In the genomic region with DNA sequence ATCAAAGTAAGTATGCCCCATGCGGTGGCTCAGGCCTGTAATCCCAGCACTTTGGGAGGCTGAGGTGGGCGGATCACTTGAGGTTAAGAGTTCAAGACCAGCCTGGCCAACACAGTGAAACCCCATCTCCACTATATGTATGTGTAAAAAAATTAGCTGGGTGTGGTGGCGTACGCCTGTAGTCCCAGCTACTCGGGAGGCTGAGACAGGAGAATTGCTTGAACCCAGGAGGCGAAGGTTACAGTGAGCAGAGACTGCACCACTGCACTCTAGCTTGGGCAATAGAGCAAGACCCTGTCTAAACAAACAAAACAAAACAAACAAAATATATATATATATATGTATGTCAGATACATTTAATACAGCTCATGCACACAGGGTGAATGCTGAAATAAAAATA, we compare ENCODE assay signal across 4 cellular contexts. TPM values are rescaled to one million over a fixed set of nuclear protein-coding genes. Genes with fewer than 3 reads are reported as not detected.
"Had no signal": no experiment of that assay in that cellular context is flagged by ENCODE, and none has a peak within 500 bp of the region (broad histone marks: within the 10 kb centered on the region; RNA-seq: fewer than 3 reads in every experiment).

No MANE protein-coding gene starts in this region.

RNA-seq across cellular contexts. Expression of a gene that starts 43.4 kb away (rescaled TPM):
- total RNA-seq: activated B cell treated with CpG ODN at 0.5 μM for 24 hours; activated CD8-positive, alpha-beta T cell treated with anti-CD3 and anti-CD28 coated beads, Interleukin-2, amount 10 ng/mL, durations not matched to agents 7 days and 5 days; T-helper 1 cell treated with Interleukin-12 subunit alpha and Interleukin-12 subunit beta and Interleukin-4 antibody, amounts not matched to agents 30 ng/mL and 1 ng/mL, for 36 hours; T-helper 17 cell had no signal
